8 cellular contexts compared by ENCODE assay signal in the genomic region with DNA sequence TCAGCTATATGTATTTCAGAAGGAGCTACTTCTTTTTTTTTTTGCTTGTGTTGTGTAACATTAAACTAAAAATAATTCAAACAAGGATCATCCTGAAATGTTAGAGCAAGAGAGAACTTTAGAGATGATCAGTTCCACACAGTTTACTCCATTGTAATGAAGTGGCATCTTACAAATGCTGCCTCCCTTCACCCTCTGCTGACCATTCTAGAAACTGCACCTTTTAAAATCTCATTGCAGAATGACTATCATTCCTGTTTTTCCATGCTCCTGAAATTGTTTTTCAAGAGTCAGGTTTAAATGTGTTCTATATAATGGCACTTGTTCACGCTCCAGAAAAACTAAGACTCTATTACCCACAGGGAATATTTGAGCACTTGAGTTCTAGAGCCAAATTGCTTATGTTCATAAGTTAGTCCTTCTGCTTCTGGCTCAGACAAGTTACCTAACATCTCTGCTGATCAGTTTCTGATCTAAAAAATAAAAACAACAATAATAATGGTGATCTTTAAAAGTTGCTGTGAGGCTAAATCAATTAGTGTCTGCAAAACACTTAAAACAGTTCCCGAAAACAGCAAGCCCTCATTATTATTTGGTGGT. TPM values are rescaled to one million over a fixed set of nuclear protein-coding genes. Genes with fewer than 3 reads are reported as not detected.
DNase-seq lines count a peak whose midpoint lies in the region; ATAC-seq, FAIRE-seq and TF ChIP-seq lines count a peak whose summit lies in the region.

No MANE protein-coding gene starts in this region.

- no peak overlapping the region for H3K9ac ChIP-seq in OCI-LY1 (ENCODE audit: low read length)

- no peak overlapping the region for H3K4me3 ChIP-seq in OCI-LY1 (ENCODE audit: low read depth, low read length, poor library complexity, severe bottlenecking)
- H3K4me3 ChIP-seq in epithelial cell of esophagus (ENCODE audit: low read length), result no peak overlapping the region
- H3K4me3 ChIP-seq in ovary, result no peak overlapping the region
- H3K4me3 ChIP-seq in effector memory CD4-positive, alpha-beta T cell (ENCODE audit: insufficient read depth, low read depth, low read length, poor library complexity, severe bottlenecking), result no peak overlapping the region

- intact Hi-C loops in ovary (cut with DNase I), result loop anchor here in 1 of 4 donors (10.0 kb wide), 1 partner anchor 368 kb away; no protein-coding TSS in a partner anchor

- no peak overlapping the region for H3K4me2 ChIP-seq in OCI-LY1 (ENCODE audit: low read length)

- no peaks in the 10 kb centered on the region for H3K27me3 ChIP-seq in OCI-LY1 (ENCODE audit: insufficient read depth, low read length)
- H3K27me3 ChIP-seq in ovary, result no peaks in the 10 kb centered on the region
- no peaks in the 10 kb centered on the region for H3K27me3 ChIP-seq in effector memory CD4-positive, alpha-beta T cell (replicated peaks; ENCODE audit: control insufficient read depth, insufficient read depth, low read length, poor library complexity, severe bottlenecking)

- peak; percentile 58 for DNase-seq in AG20443 (ENCODE audit: low spot score)
- DNase-seq in GM18507 (ENCODE audit: extremely low spot score, insufficient read length, low read depth), result no peak
- peak; percentile 52 for DNase-seq in epithelial cell of esophagus (ENCODE audit: low read depth)
- no peak for DNase-seq in ovary
- DNase-seq in effector memory CD4-positive, alpha-beta T cell, result no peak
- DNase-seq in NCI-H187 (lab: John Stamatoyannopoulos, UW), result no peak

- no peaks in the 10 kb centered on the region for H3K79me2 ChIP-seq in OCI-LY1 (ENCODE audit: insufficient read depth, low read length)

- H3K27ac ChIP-seq in OCI-LY1 (ENCODE audit: low read depth, low read length, poor library complexity, severe bottlenecking), result no peak overlapping the region
- no peak overlapping the region for H3K27ac ChIP-seq in ovary
- no peak overlapping the region for H3K27ac ChIP-seq in effector memory CD4-positive, alpha-beta T cell (ENCODE audit: insufficient read depth, low read length, poor library complexity, severe bottlenecking)

- peak; percentile 72 for ATAC-seq in HG03095 (IDR thresholded peaks at IDR 0.05; ENCODE audit: unreplicated experiment)

- H3K9me3 ChIP-seq in OCI-LY1 (ENCODE audit: low read length) (no peaks in the 10 kb centered on the region), ovary (no peaks in the 10 kb centered on the region)
- H3K9me3 ChIP-seq in effector memory CD4-positive, alpha-beta T cell (ENCODE audit: control insufficient read depth, low read length), result no peaks in the 10 kb centered on the region

- no peak for TF ChIP-seq EP300 in ovary (IDR thresholded peaks at IDR 0.05)

- no peaks in the 10 kb centered on the region for H3K9me2 ChIP-seq in OCI-LY1 (ENCODE audit: low read depth, low read length)

- no peaks in the 10 kb centered on the region for H3F3A ChIP-seq in OCI-LY1 (ENCODE audit: insufficient read depth, low read length)

- no peak for TF ChIP-seq POLR2A in ovary (IDR thresholded peaks at IDR 0.05)

- H3K36me3 ChIP-seq in OCI-LY1 (ENCODE audit: insufficient read depth, low read length) (no peaks in the 10 kb centered on the region), ovary (no peaks in the 10 kb centered on the region)
- no peaks in the 10 kb centered on the region for H3K36me3 ChIP-seq in effector memory CD4-positive, alpha-beta T cell (ENCODE audit: control insufficient read depth, insufficient read depth, low read length)

- peak; percentile 89 for FAIRE-seq in GM18507 (lab: Jason Lieb, UNC)

- no peak overlapping the region for H2AFZ ChIP-seq in OCI-LY1 (ENCODE audit: low read length)

- 38 to 40% (median 40%) methylated on average over 2 of the region's 2 CpGs for WGBS in ovary, 3 donors

- no peaks in the 10 kb centered on the region for H4K20me1 ChIP-seq in OCI-LY1 (ENCODE audit: insufficient read depth, low read length)

- TF ChIP-seq CTCF in OCI-LY1 (IDR thresholded peaks at IDR 0.05; ENCODE audit: low read length) (peak; percentile 70), epithelial cell of esophagus (IDR thresholded peaks at IDR 0.05; ENCODE audit: insufficient read depth, low read depth, low read length, missing control alignments) (peak; percentile 85), ovary (IDR thresholded peaks at IDR 0.05) (peak; percentile 13 to 44 (median 26))

- H3K4me1 ChIP-seq in OCI-LY1 (ENCODE audit: insufficient read depth, low read length, severe bottlenecking) (no peaks in the 10 kb centered on the region), ovary (ENCODE audit: insufficient read depth) (no peaks in the 10 kb centered on the region)
- H3K4me1 ChIP-seq in effector memory CD4-positive, alpha-beta T cell (ENCODE audit: control insufficient read depth, insufficient read depth, low read length, poor library complexity, severe bottlenecking), result no peaks in the 10 kb centered on the region

RNA-seq across cellular contexts. Expression of a gene that starts 21.5 kb away (rescaled TPM):
- 1 to 10 TPM in 5 of 7 donors, under 1 TPM in 2; 0.62 to 2.5 (median 1.1) TPM for total RNA-seq in ovary
- 1 to 10 TPM; 1.1 to 1.2 TPM for polyA plus RNA-seq in ovary

Comparison
In these comparisons a context has a peak if more than half of its experiments do, and no peak if none do; other contexts are left out.
1. DNase-seq: peak in AG20443 (single experiment) and epithelial cell of esophagus (single experiment); none in GM18507 (single experiment), ovary (0 of 5), effector memory CD4-positive, alpha-beta T cell (0 of 3) and NCI-H187 (0 of 2).
2. CTCF ChIP-seq: peak in every context shown above with its lines; median percentile 85 in epithelial cell of esophagus; 70 in OCI-LY1; 26 in ovary.